34 cellular contexts compared by ENCODE assay signal in the genomic region with DNA sequence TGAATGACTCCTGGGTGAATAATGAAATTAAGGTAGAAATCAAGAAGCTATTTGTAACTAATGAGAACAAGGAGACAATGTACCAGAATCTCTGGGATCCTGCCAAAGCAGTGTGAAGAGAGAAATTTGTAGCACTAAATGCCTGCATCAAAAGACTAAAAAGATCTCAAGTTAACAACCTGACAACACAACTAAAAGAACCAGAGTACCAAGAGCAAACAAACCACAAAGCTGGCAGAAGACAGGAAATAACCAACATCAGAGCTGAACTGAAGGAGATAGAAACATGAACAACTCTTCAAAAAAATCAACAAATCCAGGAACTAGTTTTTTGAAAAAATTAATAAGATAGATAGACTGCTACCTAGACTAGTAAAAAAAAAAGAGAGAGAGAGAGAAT. TPM values are rescaled to one million over a fixed set of nuclear protein-coding genes. Genes with fewer than 3 reads are reported as not detected.
"Had no signal": no experiment of that assay in that cellular context is flagged by ENCODE, and none has a peak within 500 bp of the region (broad histone marks: within the 10 kb centered on the region; RNA-seq: fewer than 3 reads in every experiment).

No MANE protein-coding gene starts in this region.

- H3K36me3 Mint-ChIP-seq: activated naive CD4-positive, alpha-beta T cell treated with anti-CD3 and anti-CD28 coated beads, Interleukin-2, amount 10 ng/mL, durations not matched to agents 7 days and 5 days had no signal

- ATAC-seq: activated CD4-positive, CD25-positive, alpha-beta regulatory T cell treated with anti-CD3 and anti-CD28 coated beads, Interleukin-2, amount 50 U/mL, for 24 hours; activated naive CD4-positive, alpha-beta T cell treated with anti-CD3 and anti-CD28 coated beads, Interleukin-2, amount 50 U/mL, for 72 hours; activated T-cell treated with anti-CD3 and anti-CD28 coated beads, Interleukin-2, amount 50 U/mL, for 72 hours; body of pancreas; esophagus mucosa; foreskin keratinocyte; gastrocnemius medialis; heart left ventricle; T-helper 17 cell had no signal

- H3K27ac Mint-ChIP-seq: activated B cell treated with CpG ODN at 0.5 μM for 24 hours; activated CD4-positive, alpha-beta memory T cell treated with anti-CD3 and anti-CD28 coated beads, Interleukin-2, amount 10 ng/mL, durations not matched to agents 7 days and 5 days; activated naive CD4-positive, alpha-beta T cell treated with anti-CD3 and anti-CD28 coated beads, Interleukin-2, amount 10 ng/mL, durations not matched to agents 7 days and 5 days; activated naive CD4-positive, alpha-beta T cell treated with anti-CD3 and anti-CD28 coated beads, Interleukin-2, amount 50 U/mL, for 72 hours; activated T-cell treated with anti-CD3 and anti-CD28 coated beads, Interleukin-2, amount 50 U/mL, for 24 hours; activated T-cell treated with anti-CD3 and anti-CD28 coated beads, Interleukin-2, amount 50 U/mL, for 72 hours; dendritic cell treated with granulocyte-macrophage colony-stimulating factor and Interleukin-4, amounts not matched to agents 40 ng/mL and 50 ng/mL, for 4 days; endodermal cell; T-helper 17 cell; T-helper 2 cell treated with Interferon-gamma antibody and Interleukin-4, amounts not matched to agents 5 μg/mL and 100 μg/mL, for 36 hours had no signal

- H3K4me3 Mint-ChIP-seq: activated B cell treated with CpG ODN at 0.5 μM for 24 hours; activated CD4-positive, alpha-beta memory T cell treated with anti-CD3 and anti-CD28 coated beads, Interleukin-2, amount 10 ng/mL, durations not matched to agents 7 days and 5 days; activated naive CD4-positive, alpha-beta T cell treated with anti-CD3 and anti-CD28 coated beads, Interleukin-2, amount 10 ng/mL, durations not matched to agents 7 days and 5 days; activated T-cell treated with anti-CD3 and anti-CD28 coated beads, Interleukin-2, amount 50 U/mL, for 24 hours; activated T-cell treated with anti-CD3 and anti-CD28 coated beads, Interleukin-2, amount 50 U/mL, for 72 hours; dendritic cell treated with granulocyte-macrophage colony-stimulating factor and Interleukin-4, amounts not matched to agents 40 ng/mL and 50 ng/mL, for 4 days; endodermal cell; T-helper 17 cell; T-helper 2 cell treated with Interferon-gamma antibody and Interleukin-4, amounts not matched to agents 5 μg/mL and 100 μg/mL, for 36 hours had no signal

- H3K4me3 ChIP-seq: adrenal gland, body of pancreas, colonic mucosa, dorsolateral prefrontal cortex, gastrocnemius medialis, heart left ventricle had no signal

- H3K9me3 ChIP-seq: adrenal gland, body of pancreas, colonic mucosa had no signal

- H3K27me3 Mint-ChIP-seq: dendritic cell treated with granulocyte-macrophage colony-stimulating factor and Interleukin-4, amounts not matched to agents 40 ng/mL and 50 ng/mL, for 4 days had no signal

- H3K27me3 ChIP-seq: adrenal gland, body of pancreas, colonic mucosa, gastrocnemius medialis had no signal

- DNase-seq: activated B cell treated with CpG ODN at 0.5 μM for 24 hours; activated CD4-positive, alpha-beta memory T cell treated with anti-CD3 and anti-CD28 coated beads, Interleukin-2, amount 10 ng/mL, durations not matched to agents 7 days and 5 days; activated CD4-positive, alpha-beta T cell treated with anti-CD3 and anti-CD28 coated beads for 48 hours; activated CD8-positive, alpha-beta memory T cell treated with anti-CD3 and anti-CD28 coated beads, Interleukin-2, amount 50 U/mL, for 48 hours; activated gamma-delta T cell; activated naive CD4-positive, alpha-beta T cell; activated naive CD4-positive, alpha-beta T cell treated with anti-CD3 and anti-CD28 coated beads, Interleukin-2, amount 10 ng/mL, durations not matched to agents 7 days and 5 days; activated T-cell treated with anti-CD3 and anti-CD28 coated beads for 4 hours; activated T-cell treated with anti-CD3 and anti-CD28 coated beads, Interleukin-2, amount 50 U/mL, for 24 hours; activated T-cell treated with anti-CD3 and anti-CD28 coated beads, Interleukin-2, amount 50 U/mL, for 72 hours; adrenal gland; amygdala; aorta; body of pancreas; caudate nucleus; cerebellar nuclear complex; colonic mucosa; dorsolateral prefrontal cortex; effector memory CD4-positive, alpha-beta T cell; endodermal cell; foreskin keratinocyte; gastrocnemius medialis; glutamatergic neuron; heart left ventricle; T-helper 1 cell; T-helper 17 cell; T1000; WERI-Rb-1 had no signal

- H3K27ac ChIP-seq: adrenal gland, body of pancreas, colonic mucosa, dorsolateral prefrontal cortex, foreskin keratinocyte, gastrocnemius medialis, heart left ventricle, WERI-Rb-1 had no signal

- H3K4me1 Mint-ChIP-seq: activated B cell treated with CpG ODN at 0.5 μM for 24 hours; activated CD4-positive, alpha-beta memory T cell treated with anti-CD3 and anti-CD28 coated beads, Interleukin-2, amount 10 ng/mL, durations not matched to agents 7 days and 5 days; endodermal cell; T-helper 17 cell had no signal

RNA-seq across cellular contexts. Expression of gene CFAP299, which starts 8.4 kb away (rescaled TPM):
- total RNA-seq: activated B cell treated with CpG ODN at 0.5 μM for 24 hours; activated CD4-positive, alpha-beta memory T cell treated with anti-CD3 and anti-CD28 coated beads, Interleukin-2, amount 10 ng/mL, durations not matched to agents 7 days and 5 days; activated naive CD4-positive, alpha-beta T cell treated with anti-CD3 and anti-CD28 coated beads, Interleukin-2, amount 50 U/mL, for 72 hours; activated T-cell treated with anti-CD3 and anti-CD28 coated beads, Interleukin-2, amount 50 U/mL, for 72 hours; adrenal gland; aorta; body of pancreas; colonic mucosa; endodermal cell; epithelial cell of proximal tubule; esophagus mucosa; foreskin keratinocyte; gastrocnemius medialis; T-helper 17 cell had no signal
- polyA plus RNA-seq: adrenal gland, aorta, foreskin keratinocyte, heart left ventricle had no signal
